ENCODE assay signal across 15 cellular contexts in the genomic region with DNA sequence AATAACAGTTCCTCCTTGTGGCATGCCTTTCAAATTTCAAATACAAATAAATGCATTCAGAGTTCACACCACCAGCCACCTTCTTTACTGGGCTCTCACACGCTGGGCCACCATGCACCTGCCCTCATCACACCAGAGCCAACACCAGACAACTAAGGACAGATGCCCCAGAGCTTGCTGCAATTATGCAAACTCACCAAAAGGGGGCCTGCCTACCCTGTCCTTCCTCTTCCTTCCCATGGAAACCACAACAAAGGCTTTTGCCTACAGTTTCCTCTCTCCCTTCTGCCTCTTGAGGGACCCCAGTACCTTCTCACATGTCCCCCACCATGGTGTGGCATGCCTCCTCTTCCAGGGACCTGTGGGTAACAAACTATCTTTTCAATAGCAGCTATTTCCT.
DNase-seq lines count a peak whose midpoint lies in the region; ATAC-seq, FAIRE-seq and TF ChIP-seq lines count a peak whose summit lies in the region.
"Had no signal": no experiment of that assay in that cellular context is flagged by ENCODE, and none has a peak within 500 bp of the region (broad histone marks: within the 10 kb centered on the region; RNA-seq: fewer than 3 reads in every experiment).

No MANE protein-coding gene starts in this region.

- H3F3A ChIP-seq in neural progenitor cell (ENCODE audit: low read depth), result no peaks in the 10 kb centered on the region
- no peaks in the 10 kb centered on the region for H3F3A ChIP-seq in PC-9 (ENCODE audit: insufficient read depth, low read depth)

- WGBS in GM12878 (ENCODE audit: insufficient coverage, insufficient replicate concordance, low lambda C conversion rate, missing lambda C conversion rate), result 0% methylated on average over 1 of the region's 1 CpG

- H3K9ac ChIP-seq in GM12878 (ENCODE audit: control insufficient read depth, insufficient read depth, low read length) (no peak overlapping the region), neural progenitor cell (no peak overlapping the region)

- H3K9me2 ChIP-seq in PC-9 (ENCODE audit: insufficient read depth), result no peaks in the 10 kb centered on the region

- DNase-seq in DMS53 (lab: John Stamatoyannopoulos, UW), result peak; percentile 11
- DNase-seq in DMS53 treated with DMSO at 0.1 percent for 48 hours (lab: John Stamatoyannopoulos, UW; ENCODE audit: unreplicated experiment), result no peak
- DNase-seq in HTR-8/SVneo (ENCODE audit: insufficient read length, low spot score), result no peak
- DNase-seq in GM12878 (ENCODE audit: low read depth, low spot score), result no peak
- peak; percentile 58 for DNase-seq in neural progenitor cell (ENCODE audit: low spot score)
- no peak for DNase-seq in GM20000 (ENCODE audit: low spot score)
- no peak for DNase-seq in COR-L47 (lab: John Stamatoyannopoulos, UW)
- no peak for DNase-seq in PC-9
- DNase-seq: activated T-cell treated with anti-CD3 and anti-CD28 coated beads, Interleukin-2, amount 50 U/mL, for 72 hours; immature natural killer cell; transverse colon had no signal

- H3K4me3 Mint-ChIP-seq in neural progenitor cell, result no peak overlapping the region
- H3K4me3 Mint-ChIP-seq: activated T-cell treated with anti-CD3 and anti-CD28 coated beads, Interleukin-2, amount 50 U/mL, for 72 hours; dendritic cell treated with granulocyte-macrophage colony-stimulating factor and Interleukin-4, amounts not matched to agents 40 ng/mL and 50 ng/mL, for 4 days; immature natural killer cell; T-helper 2 cell treated with Interferon-gamma antibody and Interleukin-4, amounts not matched to agents 5 μg/mL and 100 μg/mL, for 36 hours had no signal

- H3K27ac ChIP-seq in GM12878 (ENCODE audit: control insufficient read depth, insufficient read depth) (no peak overlapping the region), neural progenitor cell (no peak overlapping the region), PC-9 (no peak overlapping the region)
- H3K27ac ChIP-seq: A549, HL-60, transverse colon had no signal

- no peaks in the 10 kb centered on the region for H3K9me3 Mint-ChIP-seq in neural progenitor cell
- H3K9me3 Mint-ChIP-seq: activated T-cell treated with anti-CD3 and anti-CD28 coated beads, Interleukin-2, amount 50 U/mL, for 72 hours had no signal

- no peaks in the 10 kb centered on the region for H3K4me1 Mint-ChIP-seq in neural progenitor cell
- H3K4me1 Mint-ChIP-seq: immature natural killer cell had no signal

- H3K36me3 ChIP-seq in GM12878 (ENCODE audit: control insufficient read depth in 2 of 2, insufficient read depth in 2 of 2, low read length in 1 of 2) (no peaks in the 10 kb centered on the region), neural progenitor cell (no peaks in the 10 kb centered on the region), PC-9 (ENCODE audit: low read depth) (no peaks in the 10 kb centered on the region)
- H3K36me3 ChIP-seq: transverse colon had no signal

- H3K4me3 ChIP-seq in GM12878 (no peak overlapping the region), neural progenitor cell (no peak overlapping the region), PC-9 (no peak overlapping the region)
- H3K4me3 ChIP-seq: A549, transverse colon had no signal

- no peak for TF ChIP-seq EP300 in GM12878 (IDR thresholded peaks at IDR 0.05; ENCODE audit: borderline replicate concordance in 1 of 2, control insufficient read depth in 1 of 2, low read depth in 2 of 2, low read length in 2 of 2)

- peak; percentile 48; the same call in 1 of the 2 replicates for TF ChIP-seq RAD21 in GM12878 (IDR thresholded peaks at IDR 0.05; ENCODE audit: insufficient read depth, low read depth, low read length)

- H2AFZ ChIP-seq in GM12878 (ENCODE audit: control insufficient read depth, low read depth, low read length), result no peak overlapping the region
- peak overlapping the region; percentile 29 for H2AFZ ChIP-seq in neural progenitor cell (replicated peaks)
- H2AFZ ChIP-seq in PC-9, result no peak overlapping the region

- no peak for TF ChIP-seq POLR2A in GM12878 (IDR thresholded peaks at IDR 0.05; ENCODE audit: low read depth, low read length)

- SMC1A ChIA-PET in GM12878 (lab: Charles Lee; ENCODE audit: uncharacterized antibody, unreplicated experiment), result no interaction called here

- H3K4me2 ChIP-seq in GM12878 (ENCODE audit: control insufficient read depth, insufficient read depth), result no peak overlapping the region
- H3K4me2 ChIP-seq in neural progenitor cell, result no peak overlapping the region
- no peak overlapping the region for H3K4me2 ChIP-seq in PC-9
- H3K4me2 ChIP-seq: A549 had no signal

- FAIRE-seq in HTR-8/SVneo (lab: Jason Lieb, UNC), result peak; percentile 46
- FAIRE-seq in GM12878 (lab: Jason Lieb, UNC), result no peak
- FAIRE-seq: A549 had no signal

- RAD21 ChIA-PET in GM12878 (lab: Charles Lee; ENCODE audit: unreplicated experiment), result interaction anchor here (1.4 kb wide), 1 partner anchor 620 kb away, joined by 5 read pairs; no protein-coding TSS in a partner anchor

- TF ChIP-seq CTCF in GM12878 (IDR thresholded peaks at IDR 0.05 in 2 of 3, conservative IDR thresholded peaks at IDR 0.05 in 1 of 3; ENCODE audit: control insufficient read depth in 2 of 3, extremely low read depth in 1 of 3, insufficient read depth in 1 of 3, low read depth in 3 of 3, low read length in 3 of 3) (peak; percentile 26 to 30 (median 27); a peak in 3 of 6 replicates), neural progenitor cell (IDR thresholded peaks at IDR 0.05) (peak; percentile 60), GM20000 (IDR thresholded peaks at IDR 0.05; ENCODE audit: extremely low read depth, missing control alignments) (no peak), PC-9 (conservative IDR thresholded peaks at IDR 0.05) (no peak)

- no peaks in the 10 kb centered on the region for H3K4me1 ChIP-seq in GM12878 (ENCODE audit: control insufficient read depth, insufficient read depth, low read length)
- peaks cover 11% of the 10 kb centered on the region for H3K4me1 ChIP-seq in neural progenitor cell
- no peaks in the 10 kb centered on the region for H3K4me1 ChIP-seq in PC-9 (replicated peaks; ENCODE audit: insufficient read depth)
- H3K4me1 ChIP-seq: A549, transverse colon had no signal

- H3K79me2 ChIP-seq in GM12878 (ENCODE audit: control insufficient read depth, insufficient read depth, low read length) (no peaks in the 10 kb centered on the region), neural progenitor cell (ENCODE audit: low read depth) (no peaks in the 10 kb centered on the region), PC-9 (ENCODE audit: low read depth) (no peaks in the 10 kb centered on the region)

- peak; percentile 80 for ATAC-seq in GM12878
- ATAC-seq: A549; activated T-cell treated with anti-CD3 and anti-CD28 coated beads, Interleukin-2, amount 50 U/mL, for 72 hours had no signal

- H3K27ac Mint-ChIP-seq in neural progenitor cell, result no peak overlapping the region
- H3K27ac Mint-ChIP-seq: activated T-cell treated with anti-CD3 and anti-CD28 coated beads, Interleukin-2, amount 50 U/mL, for 72 hours; dendritic cell treated with granulocyte-macrophage colony-stimulating factor and Interleukin-4, amounts not matched to agents 40 ng/mL and 50 ng/mL, for 4 days; immature natural killer cell; T-helper 2 cell treated with Interferon-gamma antibody and Interleukin-4, amounts not matched to agents 5 μg/mL and 100 μg/mL, for 36 hours had no signal

- no peaks in the 10 kb centered on the region for H3K27me3 ChIP-seq in GM12878 (replicated peaks in 1 of 2; ENCODE audit: control insufficient read depth in 2 of 2, insufficient read depth in 2 of 2, low read length in 1 of 2)
- no peaks in the 10 kb centered on the region for H3K27me3 ChIP-seq in neural progenitor cell
- no peaks in the 10 kb centered on the region for H3K27me3 ChIP-seq in PC-9 (ENCODE audit: insufficient read depth, low read depth)
- H3K27me3 ChIP-seq: transverse colon had no signal

- BruUV-seq in GM12878 (replicated peaks; lab: Mats Ljungman, UMichigan), result no TSS peak
- no TSS peak for BruUV-seq in PC-9 (replicated peaks; lab: Mats Ljungman, UMichigan)

- no peaks in the 10 kb centered on the region for H3K27me3 Mint-ChIP-seq in neural progenitor cell (ENCODE audit: insufficient read depth, low read depth)
- H3K27me3 Mint-ChIP-seq: dendritic cell treated with granulocyte-macrophage colony-stimulating factor and Interleukin-4, amounts not matched to agents 40 ng/mL and 50 ng/mL, for 4 days had no signal

- intact Hi-C loops in GM12878 (cut with micrococcal nuclease; ENCODE audit: unreplicated experiment) (no loop called here), PC-9 (cut with micrococcal nuclease; ENCODE audit: unreplicated experiment) (no loop called here)

- no peaks in the 10 kb centered on the region for H3K9me3 ChIP-seq in GM12878 (replicated peaks; ENCODE audit: control insufficient read depth, insufficient read depth, low read length)
- H3K9me3 ChIP-seq in neural progenitor cell (ENCODE audit: low read depth), result no peaks in the 10 kb centered on the region
- no peaks in the 10 kb centered on the region for H3K9me3 ChIP-seq in PC-9 (ENCODE audit: insufficient read depth, low read depth)
- H3K9me3 ChIP-seq: A549, transverse colon had no signal

- in situ Hi-C loops in GM12878 (cut with MboI), result no loop called here

- CTCF ChIA-PET in GM12878 (lab: Yijun Ruan, JAX) (interaction anchor here (0.8 to 1.4 kb wide), 7 partner anchors 117 to 244 kb away, joined by 3 read pairs; no protein-coding TSS in a partner anchor), PC-9 (lab: Charles Lee) (no interaction called here)

- POLR2A ChIA-PET in GM12878 (lab: Charles Lee) (no interaction called here), PC-9 (lab: Charles Lee; ENCODE audit: unreplicated experiment) (no interaction called here)

- no peaks in the 10 kb centered on the region for H3K36me3 Mint-ChIP-seq in neural progenitor cell
- H3K36me3 Mint-ChIP-seq: immature natural killer cell had no signal

- no peaks in the 10 kb centered on the region; the same call in 1 of the 2 replicates for H4K20me1 ChIP-seq in GM12878 (ENCODE audit: control insufficient read depth, insufficient read depth)
- no peaks in the 10 kb centered on the region for H4K20me1 ChIP-seq in neural progenitor cell (ENCODE audit: low read depth)
- H4K20me1 ChIP-seq in PC-9 (ENCODE audit: insufficient read depth), result no peaks in the 10 kb centered on the region

TF ChIP-seq in GM12878, 131 proteins besides CTCF, POLR2A, EP300 and RAD21:
- peak; percentile 38; the same call in 1 of the 2 replicates for TF ChIP-seq RUNX3 (IDR thresholded peaks at IDR 0.05; ENCODE audit: low read length)
- peak; percentile 78 for TF ChIP-seq TCF7 (IDR thresholded peaks at IDR 0.05; ENCODE audit: borderline replicate concordance)
- TF ChIP-seq MYC (IDR thresholded peaks at IDR 0.05; ENCODE audit: insufficient read depth, insufficient read length, insufficient replicate concordance, low read length, severe bottlenecking), result no peak
- TF ChIP-seq SMC3 (IDR thresholded peaks at IDR 0.05; ENCODE audit: borderline replicate concordance, low read length), result 0 out of 2 replicates have a peak, but pooled peaks have one; percentile 10
TF ChIP-seq in GM12878: peak in this region for 3.

Comparison
In these comparisons a context has a peak if more than half of its experiments do, and no peak if none do; other contexts are left out.
1. DNase-seq: peak in DMS53 (single experiment) and neural progenitor cell (single experiment); none in DMS53 treated with DMSO at 0.1 percent for 48 hours (single experiment), HTR-8/SVneo (single experiment), GM12878 (single experiment), GM20000 (single experiment), COR-L47 (single experiment) and PC-9 (0 of 2).
2. CTCF ChIP-seq: peak in GM12878 (3 of 3) and neural progenitor cell (single experiment); none in GM20000 (single experiment) and PC-9 (single experiment).